Comparison of ENCODE assay signal across 22 cellular contexts in the genomic region with DNA sequence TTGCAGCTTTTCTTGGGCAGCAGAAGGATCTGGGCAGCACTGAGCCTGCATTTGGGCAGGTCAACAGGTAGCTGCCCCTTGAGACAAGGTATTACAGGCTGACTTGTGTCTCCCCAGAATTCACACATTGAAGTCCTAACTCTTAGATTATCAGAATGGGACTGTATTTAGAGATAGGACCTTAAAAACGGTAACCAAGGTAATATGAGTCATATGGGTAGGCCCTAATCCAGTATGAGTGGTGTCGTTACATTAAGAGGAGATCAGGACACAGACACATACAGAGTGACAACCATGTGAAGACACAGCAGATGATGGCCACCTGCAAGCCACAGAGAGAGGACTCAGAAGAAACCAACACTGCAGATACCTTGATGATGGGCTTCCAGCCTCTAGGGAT. TPM values are rescaled to one million over a fixed set of nuclear protein-coding genes. Genes with fewer than 3 reads are reported as not detected.
"Had no signal": no experiment of that assay in that cellular context is flagged by ENCODE, and none has a peak within 500 bp of the region (broad histone marks: within the 10 kb centered on the region; RNA-seq: fewer than 3 reads in every experiment).

No MANE protein-coding gene starts in this region.

- FAIRE-seq: keratinocyte, small intestine had no signal

- DNase-seq: cortex of kidney; dorsolateral prefrontal cortex; effector CD8-positive, alpha-beta T cell; gastrocnemius medialis; glutamatergic neuron; left lung; lower lobe of right lung; natural killer cell; ovary; small intestine; stimulated activated CD4-positive, alpha-beta T cell treated with anti-CD3 and anti-CD28 coated beads, Interleukin-12 subunit alpha, Interleukin-12 subunit beta, amount 100 ng/mL, for 4 hours; stimulated activated naive CD4-positive, alpha-beta T cell treated with Interleukin-2 at 50 U/mL for 16 hours; tibial artery; upper lobe of right lung had no signal

- H3K4me3 ChIP-seq: dorsolateral prefrontal cortex, gastrocnemius medialis, left lung, lower lobe of right lung, ovary, right atrium auricular region, tibial artery, upper lobe of right lung, vagina had no signal

- H3K27ac Mint-ChIP-seq: memory B cell, mesothelial cell of epicardium, natural killer cell had no signal

- H3K4me3 Mint-ChIP-seq: memory B cell, mesothelial cell of epicardium, natural killer cell, neural crest cell had no signal

- ATAC-seq: esophagus mucosa, left lung, lower lobe of right lung, natural killer cell, upper lobe of right lung had no signal

- H3K9me3 ChIP-seq: gastrocnemius medialis, left lung, lower lobe of right lung, ovary, right atrium auricular region, tibial artery, upper lobe of right lung, vagina had no signal

- H3K36me3 Mint-ChIP-seq: memory B cell, natural killer cell had no signal

- H3K36me3 ChIP-seq: gastrocnemius medialis, left lung, lower lobe of right lung, ovary, right atrium auricular region, tibial artery, upper lobe of right lung, vagina had no signal

- H3K27me3 ChIP-seq: dorsolateral prefrontal cortex, gastrocnemius medialis, ovary, right atrium auricular region, tibial artery, upper lobe of right lung, vagina had no signal

- H3K9me3 Mint-ChIP-seq: memory B cell, natural killer cell, neural crest cell had no signal

- H3K27ac ChIP-seq: dorsolateral prefrontal cortex, gastrocnemius medialis, left lung, lower lobe of right lung, ovary, right atrium auricular region, tibial artery, upper lobe of right lung, vagina had no signal

RNA-seq across cellular contexts. Expression of a gene that starts 3.2 kb away (rescaled TPM):
- total RNA-seq: natural killer cell had no signal

RNA-seq across cellular contexts. Expression of a gene that starts 54.9 kb away (rescaled TPM):
- total RNA-seq: fibroblast of lung had no signal
